In genomic region chr9:136545065-136545965, GRCh38 we compare ENCODE assay signal across 8 cellular contexts. TPM values are rescaled to one million over a fixed set of nuclear protein-coding genes. Genes with fewer than 3 reads are reported as not detected.
DNase-seq lines count a peak whose midpoint lies in the region; ATAC-seq, FAIRE-seq and TF ChIP-seq lines count a peak whose summit lies in the region.

No MANE protein-coding gene starts in this region.

- no peaks in the 10 kb centered on the region; the same call in 1 of the 2 replicates for H3K27me3 Mint-ChIP-seq in H9 (ENCODE audit: low read depth)

- no peak overlapping the region for H2BK15ac ChIP-seq in H9 (ENCODE audit: low read depth, low read length)

- H3K14ac ChIP-seq in H9 (ENCODE audit: insufficient read depth, low read length), result no peak overlapping the region; the same call in 1 of the 2 replicates

- H3K4me3 ChIP-seq in NT2/D1 (ENCODE audit: insufficient read length, low read depth) (peak overlapping the region; percentile 78), heart right ventricle (peak overlapping the region; percentile 64 to 99 (median 96)), skin epidermis (peak overlapping the region; percentile 61 to 94 (median 82))

- H3K18ac ChIP-seq in H9 (ENCODE audit: insufficient read length, low read depth, low read length), result no peak overlapping the region

- no peak overlapping the region for H3K4ac ChIP-seq in H9 (ENCODE audit: low read depth, low read length)

- H2BK5ac ChIP-seq in H9 (ENCODE audit: insufficient read length, low read length), result no peak overlapping the region

- no peak overlapping the region for H3K9ac ChIP-seq in H9 (ENCODE audit: extremely low read depth, insufficient read length, low read length)
- H3K9ac ChIP-seq in NT2/D1 (ENCODE audit: insufficient read length, low read depth), result peak overlapping the region; percentile 84

- H2BK20ac ChIP-seq in H9 (ENCODE audit: low read depth, low read length, poor library complexity, severe bottlenecking), result no peak overlapping the region

- WGBS in H9 (ENCODE audit: extremely low coverage, insufficient read length, low lambda C conversion rate), result no CpG with 5 or more reads among the region's 114 CpGs
- WGBS in heart right ventricle, 2 donors, result 0 to 1% methylated on average over 72 to 113 of the region's 114 CpGs

- no peak overlapping the region for H3K27ac Mint-ChIP-seq in H9

- H3T11ph ChIP-seq in H9 (ENCODE audit: low read length), result no peak overlapping the region

- H3K27me3 ChIP-seq in H9 (ENCODE audit: insufficient read depth, low read length) (no peaks in the 10 kb centered on the region), NT2/D1 (ENCODE audit: insufficient read depth, insufficient read length) (no peaks in the 10 kb centered on the region), heart right ventricle (no peaks in the 10 kb centered on the region)

- no peak overlapping the region for H4K91ac ChIP-seq in H9 (ENCODE audit: insufficient read length, low read depth, low read length)

- no peak overlapping the region for H4K5ac ChIP-seq in H9 (ENCODE audit: insufficient read length, low read depth, low read length)

- peaks cover 38% of the 10 kb centered on the region for H3K36me3 ChIP-seq in NT2/D1 (ENCODE audit: insufficient read depth, insufficient read length, low read length)
- H3K36me3 ChIP-seq in heart right ventricle, result peaks cover 0 to 33% (median 8%) of the 10 kb centered on the region in 9 donors

- H3K27ac ChIP-seq in H9 (ENCODE audit: insufficient read length, low read depth, low read length), result no peak overlapping the region
- peak overlapping the region; percentile 93 to 100 (median 98) for H3K27ac ChIP-seq in heart right ventricle
- peak overlapping the region; percentile 77 to 99 (median 95) for H3K27ac ChIP-seq in skin epidermis

- H3K4me3 Mint-ChIP-seq in H9, result peak overlapping the region; percentile 80 to 89

- intact Hi-C loops in heart right ventricle (cut with DNase I), result loop anchor here in 5 of 10 donors (1.0 to 10.0 kb wide), 6 partner anchors 61 to 80 kb away; partner anchors contain the start of gene SEC16A (in 1 of the 5)

- peak; percentile 29 for DNase-seq in Daoy (ENCODE audit: low read depth)
- no peak for DNase-seq in H9
- no peak for DNase-seq in NT2/D1 (ENCODE audit: low read depth, low spot score)
- peak; percentile 90 for DNase-seq in activated effector memory CD4-positive, alpha-beta T cell treated with anti-CD3 and anti-CD28 coated beads, Interleukin-2, amount 50 U/mL, for 16 hours
- DNase-seq in heart right ventricle, result no peak
- DNase-seq in NCI-H187 treated with DMSO at 0.1 percent for 48 hours (lab: John Stamatoyannopoulos, UW), result no peak
- DNase-seq in frontal cortex (ENCODE audit: low spot score in 2 of 2), result no peak

- H3K9me3 Mint-ChIP-seq in H9, result no peaks in the 10 kb centered on the region

- no peak overlapping the region for H3K56ac ChIP-seq in H9 (ENCODE audit: insufficient read length, low read depth, low read length)

- TF ChIP-seq CTCF in H9 (conservative IDR thresholded peaks at IDR 0.05) (no peak), heart right ventricle (IDR thresholded peaks at IDR 0.05) (no peak)

- no peaks in the 10 kb centered on the region for H3K9me3 ChIP-seq in H9 (ENCODE audit: control insufficient read depth, low read depth, low read length)
- H3K9me3 ChIP-seq in NT2/D1 (ENCODE audit: insufficient read depth, low read length), result no peaks in the 10 kb centered on the region
- H3K9me3 ChIP-seq in heart right ventricle, result no peaks in the 10 kb centered on the region

- H3K79me2 ChIP-seq in H9 (ENCODE audit: insufficient read depth, low read length), result peaks cover 2% of the 10 kb centered on the region; the same call in 1 of the 2 replicates

- FAIRE-seq in frontal cortex (lab: Jason Lieb, UNC), result no peak

- H3K4me1 Mint-ChIP-seq in H9, result peaks cover 28 to 43% of the 10 kb centered on the region in 2 experiments

- peaks cover 10% of the 10 kb centered on the region for H3K23me2 ChIP-seq in H9 (ENCODE audit: insufficient read length, low read depth, low read length, poor library complexity, severe bottlenecking)

- H2AK5ac ChIP-seq in H9 (ENCODE audit: insufficient read length, low read length), result no peak overlapping the region

- H4K20me1 ChIP-seq in H9 (ENCODE audit: control insufficient read depth, insufficient read depth, insufficient read length), result no peaks in the 10 kb centered on the region

- H3K23ac ChIP-seq in H9 (ENCODE audit: insufficient read length, low read depth, low read length), result no peak overlapping the region

- ATAC-seq in heart right ventricle, result no peak

- no peak overlapping the region for H2BK12ac ChIP-seq in H9 (ENCODE audit: insufficient read length, low read depth, low read length)

- H2AFZ ChIP-seq in H9 (ENCODE audit: low read length), result no peak overlapping the region

- H3K4me1 ChIP-seq in H9 (ENCODE audit: insufficient read depth, low read length), result no peaks in the 10 kb centered on the region
- peaks cover 45% of the 10 kb centered on the region for H3K4me1 ChIP-seq in NT2/D1 (ENCODE audit: insufficient read depth, insufficient read length)
- H3K4me1 ChIP-seq in heart right ventricle, result peaks cover 16 to 71% (median 65%) of the 10 kb centered on the region in 9 donors

- H2BK120ac ChIP-seq in H9 (ENCODE audit: low read depth, low read length, poor library complexity, severe bottlenecking), result no peak overlapping the region

- no peak overlapping the region for H4K8ac ChIP-seq in H9 (replicated peaks; ENCODE audit: insufficient read length, low read depth, low read length)

- H3K36me3 Mint-ChIP-seq in H9 (ENCODE audit: insufficient read depth in 1 of 3, low read depth in 3 of 3), result peaks cover 9 to 30% (median 24%) of the 10 kb centered on the region in 3 experiments; a peak in 6 of 7 replicates

- H3K4me2 ChIP-seq in H9 (ENCODE audit: insufficient read depth, insufficient read length, low read length), result peak overlapping the region; percentile 60

- peaks cover 9% of the 10 kb centered on the region for H3K79me1 ChIP-seq in H9 (ENCODE audit: insufficient read depth, low read depth, low read length, poor library complexity, severe bottlenecking)

RNA-seq across cellular contexts. Expression of gene NOTCH1, which starts 0.5 kb away (rescaled TPM):
- 4.4 and 8.7 TPM in 2 replicates for total RNA-seq in Daoy (2014; rRNA removed; shearing (Covaris generic))
- total RNA-seq in H9 (2021), result 63.7 and 71.6 TPM in 2 replicates
- 10 to 100 TPM; 12.0 to 27.0 (median 21.8) TPM for total RNA-seq in heart right ventricle
- polyA plus RNA-seq in heart right ventricle, result 10 to 100 TPM in 1 of 2 donors, 1 to 10 TPM in 1; 7.3 to 14.5 TPM
- 15.9 TPM for total RNA-seq in frontal cortex

Comparison
In these comparisons a context has a peak if more than half of its experiments do, and no peak if none do; other contexts are left out.
1. DNase-seq: peak in Daoy (single experiment) and activated effector memory CD4-positive, alpha-beta T cell treated with anti-CD3 and anti-CD28 coated beads, Interleukin-2, amount 50 U/mL, for 16 hours (single experiment); none in H9 (single experiment), NT2/D1 (single experiment), heart right ventricle (0 of 2), NCI-H187 treated with DMSO at 0.1 percent for 48 hours (single experiment) and frontal cortex (0 of 2).
2. Peak in every context shown above with its lines, with median percentiles within 50 percentile points of each other: H3K4me3 ChIP-seq.